In the genomic region with DNA sequence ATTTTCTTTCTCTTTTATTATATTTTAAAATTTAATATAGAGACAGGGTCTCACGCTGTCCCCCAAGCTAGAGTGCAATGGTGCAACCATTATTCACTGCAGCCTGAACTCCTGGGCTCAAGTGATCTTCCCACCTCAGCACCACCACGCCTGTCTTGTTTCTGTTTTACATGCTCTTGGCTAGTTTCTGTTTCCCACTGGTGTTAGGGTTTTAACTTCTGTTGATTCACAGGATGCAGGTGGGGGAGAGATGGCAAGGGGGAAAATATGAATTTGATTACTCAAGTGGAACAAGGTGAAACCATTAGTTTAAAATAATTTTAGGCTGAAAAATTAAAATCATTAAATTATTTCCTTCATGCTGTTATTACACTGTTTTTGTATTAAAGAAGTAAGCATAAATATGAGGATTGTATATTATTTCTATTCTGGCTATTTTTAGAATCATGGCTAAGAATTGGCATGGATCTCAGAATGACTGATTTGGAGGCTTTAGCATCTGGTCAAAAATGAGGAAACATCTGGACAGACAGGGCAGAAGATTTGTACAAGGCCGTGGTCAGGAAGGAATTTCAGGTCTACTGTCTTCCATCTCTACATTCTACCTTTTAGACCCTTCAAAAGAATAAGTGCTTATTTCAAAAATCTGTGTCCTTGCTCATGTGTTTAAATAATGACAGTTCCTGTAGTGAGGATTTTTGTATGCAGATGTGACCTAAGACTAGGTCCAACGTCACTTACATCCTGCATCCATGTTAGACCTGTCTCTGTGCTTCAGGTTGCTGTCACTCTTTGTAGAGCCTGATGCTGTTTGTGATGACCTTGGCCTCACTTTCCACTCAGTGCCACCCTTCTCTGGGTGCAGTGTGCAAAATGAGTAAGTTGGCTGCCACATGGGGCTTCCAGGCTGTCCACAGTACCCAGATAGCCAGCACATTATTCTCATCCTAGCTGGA, we compare ENCODE assay signal across 11 cellular contexts. TPM values are rescaled to one million over a fixed set of nuclear protein-coding genes. Genes with fewer than 3 reads are reported as not detected.
A peak's percentile ranks its signal among the peaks of the same experiment; 100 is the strongest.
DNase-seq lines count a peak whose midpoint lies in the region; ATAC-seq, FAIRE-seq and TF ChIP-seq lines count a peak whose summit lies in the region.
"Had no signal": no experiment of that assay in that cellular context is flagged by ENCODE, and none has a peak within 500 bp of the region (broad histone marks: within the 10 kb centered on the region; RNA-seq: fewer than 3 reads in every experiment).

No MANE protein-coding gene starts in this region.

- no peaks in the 10 kb centered on the region for H3K27me3 ChIP-seq in A673 (replicated peaks; ENCODE audit: insufficient read depth, low read depth, low read length, poor library complexity)

- POLR2A ChIA-PET in A673 (lab: Charles Lee; ENCODE audit: low non-redundant PET) = no interaction called here

- intact Hi-C loops in A673 (cut with micrococcal nuclease; ENCODE audit: unreplicated experiment) = no loop called here

- H3K4me3 ChIP-seq in A673 (ENCODE audit: low read depth, low read length, poor library complexity, severe bottlenecking) = no peak overlapping the region

- no peaks in the 10 kb centered on the region for H3K9me3 ChIP-seq in A673 (ENCODE audit: low read depth, low read length, poor library complexity, severe bottlenecking)

- H3K4me1 ChIP-seq in A673 (ENCODE audit: insufficient read depth, low read length, poor library complexity, severe bottlenecking) = no peaks in the 10 kb centered on the region

- CTCF ChIA-PET in A673 (lab: Charles Lee) = no interaction called here

- DNase-seq in GM18507 (ENCODE audit: extremely low spot score, insufficient read length, low read depth) (no peak), amniotic epithelial cell (ENCODE audit: low read depth) (peak; percentile 13), AML-193 (lab: John Stamatoyannopoulos, UW) (no peak), A673 (ENCODE audit: low spot score) (no peak), amniotic stem cell (lab: John Stamatoyannopoulos, UW) (no peak), glomerular visceral epithelial cell (ENCODE audit: extremely low spot score) (no peak)
- DNase-seq: activated T-cell treated with anti-CD3 and anti-CD28 coated beads, Interleukin-2, amount 50 U/mL, for 4 hours; DMS153; HFFc6 had no signal

- H3K36me3 ChIP-seq in A673 (ENCODE audit: insufficient read depth, low read length, poor library complexity, severe bottlenecking) = no peaks in the 10 kb centered on the region

- BruUV-seq in A673 (replicated peaks; lab: Mats Ljungman, UMichigan) = no TSS peak

- FAIRE-seq in GM18507 (lab: Jason Lieb, UNC) = peak; percentile 91

- TF ChIP-seq CTCF in A673 (conservative IDR thresholded peaks at IDR 0.05; ENCODE audit: low read depth, low read length) = no peak

- H3K27ac ChIP-seq in A673 (ENCODE audit: low read depth, low read length, poor library complexity, severe bottlenecking) = no peak overlapping the region

- peak; percentile 55 for ATAC-seq in GM21381 (IDR thresholded peaks at IDR 0.05; ENCODE audit: unreplicated experiment)
- ATAC-seq in HG03135 (IDR thresholded peaks at IDR 0.05; ENCODE audit: unreplicated experiment) = peak; percentile 50
- ATAC-seq: activated T-cell treated with anti-CD3 and anti-CD28 coated beads, Interleukin-2, amount 50 U/mL, for 4 hours had no signal

RNA-seq across cellular contexts. Expression of a gene that starts 54.9 kb away (rescaled TPM):
- 6.2 and 6.5 TPM in 2 replicates for total RNA-seq in A673 (2021)
